Comparison of ENCODE assay signal across 27 cellular contexts in the genomic region with DNA sequence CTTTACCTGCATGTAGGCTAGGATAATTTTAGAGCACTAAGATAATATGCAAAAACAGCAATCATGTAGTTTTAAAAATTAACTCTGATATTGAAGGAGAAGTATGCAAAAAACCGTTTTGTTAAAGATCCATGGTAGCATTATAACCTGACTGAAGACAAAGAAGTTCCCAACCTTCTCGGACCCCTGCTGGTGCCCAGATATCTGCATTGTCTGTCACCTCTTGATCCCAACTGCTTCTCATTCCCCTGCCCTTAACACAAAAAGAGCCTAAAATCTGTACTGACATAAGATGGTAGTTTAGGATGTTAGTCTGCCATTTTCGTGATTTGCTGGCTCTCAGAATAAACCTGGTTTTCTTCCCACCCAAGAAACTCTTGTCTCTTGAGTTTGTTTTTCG.
A peak's percentile ranks its signal among the peaks of the same experiment; 100 is the strongest.
DNase-seq lines count a peak whose midpoint lies in the region; ATAC-seq, FAIRE-seq and TF ChIP-seq lines count a peak whose summit lies in the region.
"Had no signal": no experiment of that assay in that cellular context is flagged by ENCODE, and none has a peak within 500 bp of the region (broad histone marks: within the 10 kb centered on the region; RNA-seq: fewer than 3 reads in every experiment).

No MANE protein-coding gene starts in this region.

- TF ChIP-seq POLR2A in H1 (IDR thresholded peaks at IDR 0.05; ENCODE audit: control extremely low read depth in 1 of 2, low read depth in 2 of 2, low read length in 2 of 2), result no peak

- POLR2A ChIA-PET in H1 (lab: Charles Lee; ENCODE audit: partially characterized antibody), result no interaction called here
- POLR2A ChIA-PET in activated CD8-positive, alpha-beta T cell treated with anti-CD3 and anti-CD28 coated beads, Interleukin-2, amount 10 ng/mL, durations not matched to agents 7 days and 5 days (lab: Charles Lee), result no interaction called here

- H3K27ac ChIP-seq in GM23338 (ENCODE audit: low read depth), result no peak overlapping the region
- H3K27ac ChIP-seq in Karpas-422 (ENCODE audit: low read length), result no peak overlapping the region
- H3K27ac ChIP-seq in H1 (ENCODE audit: low read depth, low read length), result no peak overlapping the region
- no peak overlapping the region for H3K27ac ChIP-seq in SJCRH30
- H3K27ac ChIP-seq: A549; BLaER1 treated with 17β-estradiol and CSF1 and Interleukin-3, amounts not matched to agents 10 nM and 100 nM had no signal

- H3K4me2 ChIP-seq in GM23338 (no peak overlapping the region), Karpas-422 (ENCODE audit: low read depth, low read length, poor library complexity, severe bottlenecking) (no peak overlapping the region), H1 (ENCODE audit: insufficient read depth in 1 of 2, low read depth in 2 of 2, low read length in 2 of 2) (no peak overlapping the region)
- H3K4me2 ChIP-seq: A549; BLaER1 treated with 17β-estradiol and CSF1 and Interleukin-3, amounts not matched to agents 10 nM and 100 nM had no signal

- H3K14ac ChIP-seq in H1 (ENCODE audit: insufficient read length), result no peak overlapping the region

- DNase-seq in GM23338 (ENCODE audit: low spot score) (peak; percentile 56), Karpas-422 (peak; percentile 4), H1 (ENCODE audit: low read depth in 1 of 2, low spot score in 2 of 2) (no peak), memory B cell (ENCODE audit: low spot score in 2 of 2) (no peak), SJCRH30 (no peak)
- DNase-seq in stimulated activated CD8-positive, alpha-beta memory T cell treated with anti-CD3 and anti-CD28 coated beads, Interleukin-4, amount 100 ng/mL, for 48 hours, result no peak
- DNase-seq in activated CD8-positive, alpha-beta T cell treated with anti-CD3 and anti-CD28 coated beads, Interleukin-2, amount 10 ng/mL, durations not matched to agents 7 days and 5 days, result no peak
- DNase-seq: 8988T; ACHN; AML-193; BE2C; CD4-positive, alpha-beta T cell; CD8-positive, alpha-beta memory T cell; DMS 273 treated with DMSO at 0.1 percent for 48 hours; DMS79; EL; GDM1; GOT3; H9 had no signal

- CTCF ChIA-PET in H1 (lab: Charles Lee; ENCODE audit: partially characterized antibody), result no interaction called here
- CTCF ChIA-PET in activated CD8-positive, alpha-beta T cell treated with anti-CD3 and anti-CD28 coated beads, Interleukin-2, amount 10 ng/mL, durations not matched to agents 7 days and 5 days (lab: Charles Lee), result no interaction called here

- H4K5ac ChIP-seq in H1 (ENCODE audit: insufficient read length, low read depth, low read length), result no peak overlapping the region

- H3K23me2 ChIP-seq in H1 (ENCODE audit: low read depth, low read length), result no peaks in the 10 kb centered on the region

- no peak overlapping the region for H3K23ac ChIP-seq in H1 (ENCODE audit: insufficient read length)

- TF ChIP-seq RAD21 in H1 (IDR thresholded peaks at IDR 0.05 in 1 of 2, conservative IDR thresholded peaks at IDR 0.05 in 1 of 2; ENCODE audit: low read depth in 2 of 2, low read length in 2 of 2), result no peak

- ATAC-seq in GM23338, result peak; percentile 29; the same call in 1 of the 3 replicates
- no peak for ATAC-seq in memory B cell (ENCODE audit: low read depth)
- no peak for ATAC-seq in activated CD8-positive, alpha-beta T cell treated with anti-CD3 and anti-CD28 coated beads, Interleukin-2, amount 10 ng/mL, durations not matched to agents 7 days and 5 days
- no peak for ATAC-seq in HG02884 (IDR thresholded peaks at IDR 0.05; ENCODE audit: unreplicated experiment)
- ATAC-seq: A549, GM12878, HCT116 had no signal

- no peak overlapping the region for H4K8ac ChIP-seq in H1 (ENCODE audit: extremely low read depth, insufficient read depth, low read length)

- H3K18ac ChIP-seq in H1 (ENCODE audit: extremely low read depth, low read length), result no peak overlapping the region

- TF ChIP-seq EP300 in H1 (IDR thresholded peaks at IDR 0.05; ENCODE audit: borderline replicate concordance in 1 of 2, low read depth in 2 of 2, low read length in 2 of 2), result no peak

- H2AFZ ChIP-seq in GM23338, result no peak overlapping the region
- H2AFZ ChIP-seq in Karpas-422 (ENCODE audit: low read length), result no peak overlapping the region
- no peak overlapping the region for H2AFZ ChIP-seq in H1 (ENCODE audit: low read length)

- H3K27me3 Mint-ChIP-seq in GM23338 (ENCODE audit: insufficient read depth, low read depth, poor library complexity) (no peaks in the 10 kb centered on the region), memory B cell (no peaks in the 10 kb centered on the region)
- peaks cover 6% of the 10 kb centered on the region for H3K27me3 Mint-ChIP-seq in activated CD8-positive, alpha-beta T cell treated with anti-CD3 and anti-CD28 coated beads, Interleukin-2, amount 10 ng/mL, durations not matched to agents 7 days and 5 days (ENCODE audit: low read depth)

- H3K4ac ChIP-seq in H1 (replicated peaks; ENCODE audit: insufficient read length, low read depth, low read length), result no peak overlapping the region

- H3K9me3 ChIP-seq in Karpas-422 (ENCODE audit: low read length) (no peaks in the 10 kb centered on the region), H1 (ENCODE audit: insufficient read depth in 2 of 2, low read depth in 1 of 2, low read length in 1 of 2) (no peaks in the 10 kb centered on the region), SJCRH30 (replicated peaks) (no peaks in the 10 kb centered on the region)
- H3K9me3 ChIP-seq: A549; BE2C; BLaER1 treated with 17β-estradiol and CSF1 and Interleukin-3, amounts not matched to agents 10 nM and 100 nM had no signal

- TF ChIP-seq CTCF in GM23338 (conservative IDR thresholded peaks at IDR 0.05; ENCODE audit: low read depth in 2 of 2) (no peak), H1 (IDR thresholded peaks at IDR 0.05; ENCODE audit: control extremely low read depth in 1 of 3, insufficient read depth in 1 of 3, low read depth in 1 of 3, low read length in 3 of 3) (no peak)

- H2BK15ac ChIP-seq in H1 (ENCODE audit: low read length), result no peak overlapping the region

- no peak overlapping the region for H2BK20ac ChIP-seq in H1 (ENCODE audit: low read length)

- no peaks in the 10 kb centered on the region for H3K9me2 ChIP-seq in GM23338 (ENCODE audit: insufficient read depth)
- H3K9me2 ChIP-seq in Karpas-422 (replicated peaks; ENCODE audit: insufficient read depth, low read length), result no peaks in the 10 kb centered on the region

- H3K4me1 Mint-ChIP-seq in GM23338 (peaks cover 16% of the 10 kb centered on the region; the same call in 2 of the 3 replicates), memory B cell (peaks cover 2% of the 10 kb centered on the region)
- H3K4me1 Mint-ChIP-seq in activated CD8-positive, alpha-beta T cell treated with anti-CD3 and anti-CD28 coated beads, Interleukin-2, amount 10 ng/mL, durations not matched to agents 7 days and 5 days (ENCODE audit: low read depth), result no peaks in the 10 kb centered on the region
- H3K4me1 Mint-ChIP-seq: CD14-positive monocyte; CD8-positive, alpha-beta memory T cell had no signal

- H3K4me3 ChIP-seq in GM23338 (no peak overlapping the region), Karpas-422 (ENCODE audit: low read length) (no peak overlapping the region), H1 (ENCODE audit: extremely low read depth in 1 of 4, insufficient read depth in 2 of 4, low read depth in 3 of 4, low read length in 4 of 4) (no peak overlapping the region), SJCRH30 (no peak overlapping the region)
- H3K4me3 ChIP-seq: A549; BLaER1 treated with 17β-estradiol and CSF1 and Interleukin-3, amounts not matched to agents 10 nM and 100 nM; GM12878 had no signal

- H3K4me3 Mint-ChIP-seq in GM23338 (no peak overlapping the region), memory B cell (no peak overlapping the region)
- H3K4me3 Mint-ChIP-seq in activated CD8-positive, alpha-beta T cell treated with anti-CD3 and anti-CD28 coated beads, Interleukin-2, amount 10 ng/mL, durations not matched to agents 7 days and 5 days, result no peak overlapping the region
- H3K4me3 Mint-ChIP-seq: CD14-positive monocyte; CD4-positive, alpha-beta T cell; CD8-positive, alpha-beta memory T cell; H9 had no signal

- no peaks in the 10 kb centered on the region for H3K9me3 Mint-ChIP-seq in GM23338
- H3K9me3 Mint-ChIP-seq in memory B cell, result no peaks in the 10 kb centered on the region
- no peaks in the 10 kb centered on the region for H3K9me3 Mint-ChIP-seq in activated CD8-positive, alpha-beta T cell treated with anti-CD3 and anti-CD28 coated beads, Interleukin-2, amount 10 ng/mL, durations not matched to agents 7 days and 5 days (ENCODE audit: insufficient read depth)
- H3K9me3 Mint-ChIP-seq: CD4-positive, alpha-beta T cell; CD8-positive, alpha-beta memory T cell; H9 had no signal

- H3K4me1 ChIP-seq in GM23338 (ENCODE audit: insufficient read depth) (no peaks in the 10 kb centered on the region), Karpas-422 (ENCODE audit: low read length) (no peaks in the 10 kb centered on the region), H1 (replicated peaks in 1 of 4; ENCODE audit: control insufficient read depth in 3 of 4, insufficient read depth in 4 of 4, low read length in 3 of 4) (peaks cover 0 to 5% (median 1%) of the 10 kb centered on the region in 4 experiments; a peak in 2 of 7 replicates), SJCRH30 (no peaks in the 10 kb centered on the region)
- H3K4me1 ChIP-seq: BE2C; BLaER1 treated with 17β-estradiol and CSF1 and Interleukin-3, amounts not matched to agents 10 nM and 100 nM had no signal

- no peak overlapping the region for H3K27ac Mint-ChIP-seq in GM23338
- peak overlapping the region; percentile 50 for H3K27ac Mint-ChIP-seq in memory B cell
- H3K27ac Mint-ChIP-seq in activated CD8-positive, alpha-beta T cell treated with anti-CD3 and anti-CD28 coated beads, Interleukin-2, amount 10 ng/mL, durations not matched to agents 7 days and 5 days, result no peak overlapping the region
- H3K27ac Mint-ChIP-seq: CD14-positive monocyte; CD4-positive, alpha-beta T cell; CD8-positive, alpha-beta memory T cell had no signal

- H3K36me3 ChIP-seq in GM23338 (ENCODE audit: insufficient read depth) (no peaks in the 10 kb centered on the region), Karpas-422 (ENCODE audit: insufficient read depth, low read length) (no peaks in the 10 kb centered on the region), H1 (ENCODE audit: control insufficient read depth in 2 of 4, insufficient read depth in 4 of 4, low read length in 3 of 4) (no peaks in the 10 kb centered on the region), SJCRH30 (peaks cover 12% of the 10 kb centered on the region; the same call in 1 of the 2 replicates)

- peak; percentile 83 for FAIRE-seq in H1 (lab: Jason Lieb, UNC)
- FAIRE-seq: A549, D721Med, GM12878, GM18507 had no signal

- H3K27me3 ChIP-seq in GM23338 (ENCODE audit: insufficient read depth) (no peaks in the 10 kb centered on the region), Karpas-422 (ENCODE audit: low read length) (no peaks in the 10 kb centered on the region), H1 (replicated peaks in 1 of 4; ENCODE audit: control insufficient read depth in 3 of 4, extremely low read depth in 1 of 4, insufficient read depth in 3 of 4, low read length in 3 of 4) (no peaks in the 10 kb centered on the region), SJCRH30 (no peaks in the 10 kb centered on the region)
- H3K27me3 ChIP-seq: BE2C; BLaER1 treated with 17β-estradiol and CSF1 and Interleukin-3, amounts not matched to agents 10 nM and 100 nM had no signal

- H3K9ac ChIP-seq in Karpas-422 (ENCODE audit: low read length) (no peak overlapping the region), H1 (replicated peaks in 1 of 4; ENCODE audit: extremely low read depth in 1 of 4, low read depth in 3 of 4, low read length in 3 of 4) (no peak overlapping the region)
- H3K9ac ChIP-seq: BLaER1 treated with 17β-estradiol and CSF1 and Interleukin-3, amounts not matched to agents 10 nM and 100 nM had no signal

- no peaks in the 10 kb centered on the region for H4K20me1 ChIP-seq in GM23338 (replicated peaks; ENCODE audit: insufficient read depth)
- no peaks in the 10 kb centered on the region for H4K20me1 ChIP-seq in Karpas-422 (ENCODE audit: insufficient read depth, low read depth, low read length)
- H4K20me1 ChIP-seq in H1 (replicated peaks in 1 of 2; ENCODE audit: control insufficient read depth in 1 of 2, insufficient read depth in 2 of 2, low read length in 2 of 2), result no peaks in the 10 kb centered on the region
- H4K20me1 ChIP-seq: BLaER1 treated with 17β-estradiol and CSF1 and Interleukin-3, amounts not matched to agents 10 nM and 100 nM had no signal

- no peak overlapping the region for H2BK12ac ChIP-seq in H1 (ENCODE audit: low read depth, low read length)

- no peaks in the 10 kb centered on the region for H3K79me1 ChIP-seq in H1 (ENCODE audit: low read depth, low read length)

- H2BK5ac ChIP-seq in H1 (ENCODE audit: low read depth, low read length), result no peak overlapping the region

- H2AK5ac ChIP-seq in H1 (ENCODE audit: low read depth, low read length), result no peak overlapping the region

- no peaks in the 10 kb centered on the region for H3K79me2 ChIP-seq in GM23338 (replicated peaks; ENCODE audit: insufficient read depth)
- H3K79me2 ChIP-seq in Karpas-422 (ENCODE audit: low read length), result no peaks in the 10 kb centered on the region
- no peaks in the 10 kb centered on the region for H3K79me2 ChIP-seq in H1 (ENCODE audit: control insufficient read depth in 1 of 2, insufficient read depth in 2 of 2, low read length in 2 of 2)

- no peak overlapping the region for H2BK120ac ChIP-seq in H1 (replicated peaks; ENCODE audit: low read depth, low read length)

- WGBS in H1 (ENCODE audit: extremely low coverage in 1 of 2, insufficient coverage in 1 of 2, insufficient read length in 1 of 2, insufficient replicate concordance in 2 of 2, low coverage in 1 of 2, low lambda C conversion rate in 2 of 2, missing lambda C conversion rate in 1 of 2), 2 experiments, result 64% methylated on average over 4 of the region's 4 CpGs; no CpG with 5 or more reads in 1 of the 2 experiments

- H3K36me3 Mint-ChIP-seq in GM23338 (ENCODE audit: low read depth) (no peaks in the 10 kb centered on the region), memory B cell (peaks cover 29% of the 10 kb centered on the region)
- H3K36me3 Mint-ChIP-seq in activated CD8-positive, alpha-beta T cell treated with anti-CD3 and anti-CD28 coated beads, Interleukin-2, amount 10 ng/mL, durations not matched to agents 7 days and 5 days (ENCODE audit: low read depth), result no peaks in the 10 kb centered on the region
- H3K36me3 Mint-ChIP-seq: CD8-positive, alpha-beta memory T cell had no signal

- H3F3A ChIP-seq in GM23338 (replicated peaks; ENCODE audit: low read depth), result no peaks in the 10 kb centered on the region

- H4K91ac ChIP-seq in H1 (replicated peaks; ENCODE audit: insufficient read length, low read length), result no peak overlapping the region

- H3K56ac ChIP-seq in H1 (replicated peaks; ENCODE audit: insufficient read length, low read depth, low read length), result no peak overlapping the region

Comparison
In these comparisons a context has a peak if more than half of its experiments do, and no peak if none do; other contexts are left out.
1. DNase-seq: peak in GM23338 (single experiment) and Karpas-422 (single experiment); none in H1 (0 of 2), memory B cell (0 of 2), SJCRH30 (0 of 2), stimulated activated CD8-positive, alpha-beta memory T cell treated with anti-CD3 and anti-CD28 coated beads, Interleukin-4, amount 100 ng/mL, for 48 hours (single experiment) and activated CD8-positive, alpha-beta T cell treated with anti-CD3 and anti-CD28 coated beads, Interleukin-2, amount 10 ng/mL, durations not matched to agents 7 days and 5 days (single experiment).